ENCODE assay signal across 8 cellular contexts in the genomic region with DNA sequence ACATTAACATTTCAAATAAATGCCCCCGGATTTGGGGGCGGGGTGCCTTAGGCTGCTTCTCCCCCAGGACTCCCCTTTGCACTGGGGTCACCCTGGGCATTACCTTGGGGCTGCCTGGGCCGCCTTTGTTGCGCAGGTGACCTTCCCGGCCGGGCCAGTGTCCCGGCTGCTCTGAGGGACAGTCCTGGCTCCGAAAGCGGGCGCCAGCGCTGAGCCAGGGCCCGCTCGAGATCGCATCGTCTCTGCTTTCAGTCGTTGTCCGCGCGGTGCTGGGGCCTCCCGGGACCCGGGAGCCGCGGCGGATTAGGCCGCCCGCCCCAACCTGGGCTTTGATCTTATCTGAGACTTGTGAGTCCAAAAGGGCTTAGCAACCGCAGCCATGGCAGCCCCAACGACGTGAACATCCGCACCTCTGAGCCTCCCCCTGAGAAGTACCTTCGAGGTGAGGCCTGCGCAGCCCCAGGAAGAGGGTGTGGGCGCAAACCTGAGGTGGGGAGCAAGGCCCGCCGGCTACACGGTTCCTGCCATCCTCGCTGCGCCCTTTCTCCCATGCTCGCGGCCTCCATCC. TPM values are rescaled to one million over a fixed set of nuclear protein-coding genes. Genes with fewer than 3 reads are reported as not detected.
DNase-seq lines count a peak whose midpoint lies in the region; ATAC-seq and TF ChIP-seq lines count a peak whose summit lies in the region.

No MANE protein-coding gene starts in this region.

- DNase-seq in GM13976 (ENCODE audit: low spot score) (peak; percentile 61), germinal center (ENCODE audit: low spot score) (peak; percentile 54), foreskin keratinocyte (no peak), COLO829 (ENCODE audit: low spot score) (no peak), hypothalamus (lab: John Stamatoyannopoulos, UW) (no peak), UCSD-AML1 (lab: John Stamatoyannopoulos, UW; ENCODE audit: unreplicated experiment) (no peak)
- peak; percentile 20 to 29 for DNase-seq in activated CD8-positive, alpha-beta memory T cell treated with anti-CD3 and anti-CD28 coated beads for 1 hour (ENCODE audit: extremely low read depth in 1 of 2, low read depth in 1 of 2)
- DNase-seq in stimulated activated CD4-positive, alpha-beta T cell treated with anti-CD3 and anti-CD28 coated beads, Interleukin-4, amount 100 ng/mL, for 1 hour: peak; percentile 46

- H3K27me3 ChIP-seq in foreskin keratinocyte: no peaks in the 10 kb centered on the region

- no peak overlapping the region for H3K27ac ChIP-seq in foreskin keratinocyte

- no peak for ATAC-seq in foreskin keratinocyte

- in situ Hi-C loops in GM13976 (cut with MboI; ENCODE audit: low sequenced_read_pairs, unreplicated experiment): no loop called here

- TF ChIP-seq CTCF in GM13976 (IDR thresholded peaks at IDR 0.05; ENCODE audit: borderline replicate concordance, control extremely low read depth, extremely low read depth, insufficient read depth, missing control alignments) (no peak), foreskin keratinocyte (conservative IDR thresholded peaks at IDR 0.05) (no peak)

- H3K4me1 ChIP-seq in foreskin keratinocyte: no peaks in the 10 kb centered on the region

RNA-seq across cellular contexts. Expression of a gene that starts 14.8 kb away (rescaled TPM):
- total RNA-seq in foreskin keratinocyte: 39.5 and 39.7 TPM in 2 replicates
- polyA plus RNA-seq in foreskin keratinocyte: 15.0 and 17.3 TPM in 2 replicates

Comparison
In these comparisons a context has a peak if more than half of its experiments do, and no peak if none do; other contexts are left out.
1. DNase-seq: peak in GM13976 (single experiment), activated CD8-positive, alpha-beta memory T cell treated with anti-CD3 and anti-CD28 coated beads for 1 hour (2 of 2), germinal center (single experiment) and stimulated activated CD4-positive, alpha-beta T cell treated with anti-CD3 and anti-CD28 coated beads, Interleukin-4, amount 100 ng/mL, for 1 hour (single experiment); none in foreskin keratinocyte (0 of 2), COLO829 (single experiment), hypothalamus (0 of 51) and UCSD-AML1 (single experiment).